ENCODE assay signal across 19 cellular contexts in the genomic region with DNA sequence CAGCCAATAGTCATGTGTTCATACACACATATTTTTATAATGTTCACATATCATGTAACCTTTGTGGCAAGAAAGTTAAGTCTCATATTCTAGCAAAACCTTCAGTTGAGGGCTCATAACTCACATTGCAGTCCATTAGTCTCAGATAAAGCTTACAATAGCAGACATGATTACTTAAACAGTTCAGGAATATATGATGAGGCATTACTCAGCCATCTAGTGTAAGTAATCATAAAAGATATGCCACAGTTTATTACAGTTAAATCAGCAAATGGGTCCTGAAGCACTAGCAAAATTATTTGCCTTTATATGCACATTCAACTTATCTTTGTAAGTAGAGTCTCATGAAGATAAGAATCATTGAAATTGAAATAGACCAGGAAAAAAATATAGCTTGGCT.
DNase-seq lines count a peak whose midpoint lies in the region; TF ChIP-seq lines count a peak whose summit lies in the region.
"Had no signal": no experiment of that assay in that cellular context is flagged by ENCODE, and none has a peak within 500 bp of the region (broad histone marks: within the 10 kb centered on the region; RNA-seq: fewer than 3 reads in every experiment).

No MANE protein-coding gene starts in this region.

- no peaks in the 10 kb centered on the region for H3K9me3 ChIP-seq in mesenchymal stem cell (ENCODE audit: control insufficient read depth, low read length)

- no peaks in the 10 kb centered on the region for H3K36me3 ChIP-seq in mesenchymal stem cell (ENCODE audit: control insufficient read depth in 1 of 2, insufficient read depth in 2 of 2, low read depth in 1 of 2, low read length in 2 of 2)

- no peak overlapping the region for H4K8ac ChIP-seq in mesenchymal stem cell (ENCODE audit: low read length)

- H2BK120ac ChIP-seq in mesenchymal stem cell (ENCODE audit: low read depth, low read length) = no peak overlapping the region

- no peak overlapping the region for H2BK5ac ChIP-seq in mesenchymal stem cell (ENCODE audit: low read depth, low read length, poor library complexity, severe bottlenecking)

- no peaks in the 10 kb centered on the region for H3K4me1 ChIP-seq in mesenchymal stem cell (ENCODE audit: control insufficient read depth, insufficient read depth, low read depth, low read length)

- H2BK15ac ChIP-seq in mesenchymal stem cell (ENCODE audit: low read depth, poor library complexity, severe bottlenecking) = no peak overlapping the region

- no peaks in the 10 kb centered on the region for H3K79me1 ChIP-seq in mesenchymal stem cell (replicated peaks; ENCODE audit: low read length, poor library complexity, severe bottlenecking)

- DNase-seq in EH (ENCODE audit: low read depth) = peak; percentile 30
- peak; percentile 2 for DNase-seq in RKO (ENCODE audit: low spot score)
- DNase-seq in choroid plexus epithelial cell (ENCODE audit: low read depth) = peak; percentile 18
- DNase-seq in mesenchymal stem cell = peak; percentile 18
- DNase-seq in activated CD4-positive, alpha-beta T cell treated with anti-CD3 and anti-CD28 coated beads for 48 hours = no peak
- DNase-seq in GM19240 (ENCODE audit: insufficient read length, low spot score) = no peak
- no peak for DNase-seq in OCI-M2 (lab: John Stamatoyannopoulos, UW; ENCODE audit: unreplicated experiment)
- DNase-seq: ACHN; CD8-positive, alpha-beta T cell; DND-41; H7; Karpas-422; MM.1S; NCI-H1105 treated with DMSO at 0.1 percent for 48 hours; NCI-H187 treated with DMSO at 0.1 percent for 48 hours; NCI-H2171 treated with DMSO at 0.1 percent for 48 hours; NCI-H510A treated with DMSO at 0.1 percent for 48 hours; PC-9 had no signal

- no peak overlapping the region for H3K4me3 ChIP-seq in choroid plexus epithelial cell (ENCODE audit: low read depth, low read length)
- no peak overlapping the region for H3K4me3 ChIP-seq in mesenchymal stem cell (ENCODE audit: insufficient read depth in 1 of 2, low read depth in 1 of 2, low read length in 2 of 2)
- H3K4me3 ChIP-seq: PC-9, SK-N-MC had no signal

- no peak overlapping the region for H3K4ac ChIP-seq in mesenchymal stem cell (ENCODE audit: low read depth in 1 of 2, low read length in 2 of 2)

- no peak overlapping the region for H3K18ac ChIP-seq in mesenchymal stem cell (ENCODE audit: low read depth in 1 of 2, low read length in 2 of 2)

- no peak overlapping the region for H2AFZ ChIP-seq in mesenchymal stem cell (ENCODE audit: low read depth, low read length)
- H2AFZ ChIP-seq: PC-9 had no signal

- no peak overlapping the region for H3K23ac ChIP-seq in mesenchymal stem cell (ENCODE audit: low read length in 2 of 2)

- H4K91ac ChIP-seq in mesenchymal stem cell (ENCODE audit: low read length) = no peak overlapping the region

- TF ChIP-seq CTCF in choroid plexus epithelial cell (conservative IDR thresholded peaks at IDR 0.05; ENCODE audit: low read depth, low read length) = no peak

- no peak overlapping the region for H2BK12ac ChIP-seq in mesenchymal stem cell (ENCODE audit: low read length in 2 of 2)

- H3K27me3 ChIP-seq in mesenchymal stem cell (ENCODE audit: control insufficient read depth in 1 of 2, insufficient read depth in 1 of 2, low read length in 2 of 2) = no peaks in the 10 kb centered on the region

- H3K14ac ChIP-seq in mesenchymal stem cell (ENCODE audit: low read length in 2 of 2) = no peak overlapping the region

- H3K4me2 ChIP-seq in mesenchymal stem cell (ENCODE audit: low read length, poor library complexity, severe bottlenecking) = no peak overlapping the region
- H3K4me2 ChIP-seq: PC-9 had no signal

- H2AK5ac ChIP-seq in mesenchymal stem cell (ENCODE audit: low read length, severe bottlenecking) = no peak overlapping the region

- H3K9ac ChIP-seq in mesenchymal stem cell (ENCODE audit: low read length) = no peak overlapping the region

- H3K27ac ChIP-seq in mesenchymal stem cell (ENCODE audit: low read length, poor library complexity, severe bottlenecking) = no peak overlapping the region
- H3K27ac ChIP-seq: PC-9, SK-N-MC had no signal

Comparison
In these comparisons a context has a peak if more than half of its experiments do, and no peak if none do; other contexts are left out.
1. DNase-seq: peak in EH (single experiment), RKO (single experiment), choroid plexus epithelial cell (single experiment) and mesenchymal stem cell (single experiment); none in activated CD4-positive, alpha-beta T cell treated with anti-CD3 and anti-CD28 coated beads for 48 hours (single experiment), GM19240 (single experiment) and OCI-M2 (single experiment).